24 cellular contexts compared by ENCODE assay signal in genomic region chr5:150108711-150109605, GRCh38. TPM values are rescaled to one million over a fixed set of nuclear protein-coding genes. Genes with fewer than 3 reads are reported as not detected.
DNase-seq lines count a peak whose midpoint lies in the region; ATAC-seq, FAIRE-seq and TF ChIP-seq lines count a peak whose summit lies in the region.
"Had no signal": no experiment of that assay in that cellular context is flagged by ENCODE, and none has a peak within 500 bp of the region (broad histone marks: within the 10 kb centered on the region; RNA-seq: fewer than 3 reads in every experiment).

No MANE protein-coding gene starts in this region.

- TF ChIP-seq EP300 in stomach (IDR thresholded peaks at IDR 0.05) = no peak

- H3K9me3 ChIP-seq in SK-N-MC (ENCODE audit: low read depth, low read length) (no peaks in the 10 kb centered on the region), kidney (ENCODE audit: control insufficient read depth in 1 of 2, low read length in 2 of 2) (no peaks in the 10 kb centered on the region), stomach (no peaks in the 10 kb centered on the region)
- H3K9me3 ChIP-seq: gastrocnemius medialis, left lung had no signal

- WGBS in stomach, 5 donors = 78 to 92% (median 89%) methylated on average over 11 to 12 of the region's 12 CpGs

- FAIRE-seq in kidney (lab: Jason Lieb, UNC) = no peak
- FAIRE-seq: astrocyte, GM18507, H54 had no signal

- TF ChIP-seq CTCF in kidney (IDR thresholded peaks at IDR 0.05; ENCODE audit: borderline replicate concordance, extremely low read depth, insufficient read depth) (no peak), stomach (IDR thresholded peaks at IDR 0.05) (no peak)

- DNase-seq in NCI-H446 (lab: John Stamatoyannopoulos, UW) (peak; percentile 5 to 25), NCI-H446 treated with DMSO at 0.1 percent for 48 hours (lab: John Stamatoyannopoulos, UW) (no peak), SK-N-MC (ENCODE audit: low read depth, low spot score) (no peak), kidney (peak; percentile 56), stomach (peak; percentile 8), NCI-H1092 (lab: John Stamatoyannopoulos, UW) (no peak), left lobe of liver (ENCODE audit: low spot score) (no peak)
- DNase-seq: 8988T; activated CD4-positive, alpha-beta T cell treated with anti-CD3 and anti-CD28 coated beads for 48 hours; activated naive CD4-positive, alpha-beta T cell treated with anti-CD3 and anti-CD28 coated beads for 36 hours; CD4-positive, CD25-positive, alpha-beta regulatory T cell; DMS79 treated with DMSO at 0.1 percent for 48 hours; gastrocnemius medialis; left lung; naive B cell; NCI-H187 treated with DMSO at 0.1 percent for 48 hours; NCI-H345; stimulated activated CD8-positive, alpha-beta memory T cell treated with anti-CD3 and anti-CD28 coated beads, Interleukin-4, amount 100 ng/mL, for 48 hours had no signal

- H3K4me3 ChIP-seq in SK-N-MC (peak overlapping the region; percentile 9; the same call in 1 of the 2 replicates), kidney (ENCODE audit: low read length in 2 of 2) (no peak overlapping the region), stomach (no peak overlapping the region)
- H3K4me3 ChIP-seq: gastrocnemius medialis, left lung had no signal

- no peak for TF ChIP-seq POLR2A in stomach (IDR thresholded peaks at IDR 0.05)

- ATAC-seq in HG02623 (IDR thresholded peaks at IDR 0.05; ENCODE audit: unreplicated experiment) = no peak
- ATAC-seq in left lobe of liver = no peak
- ATAC-seq: gastrocnemius medialis, left lung had no signal

- H3K4me1 ChIP-seq in kidney (ENCODE audit: control insufficient read depth in 1 of 2, insufficient read depth in 1 of 2, low read depth in 1 of 2, low read length in 2 of 2) = peaks cover 0 to 4% of the 10 kb centered on the region in 2 donors
- peaks cover 0 to 16% (median 7%) of the 10 kb centered on the region in 4 donors for H3K4me1 ChIP-seq in stomach
- H3K4me1 ChIP-seq: gastrocnemius medialis had no signal

- no peaks in the 10 kb centered on the region for H3K27me3 ChIP-seq in stomach
- H3K27me3 ChIP-seq: gastrocnemius medialis, left lung had no signal

- intact Hi-C loops in kidney (cut with DNase I) (no loop called here), stomach (cut with DNase I; ENCODE audit: low total_unique reads) (no loop called here)

- H3K9ac ChIP-seq in SK-N-MC (ENCODE audit: insufficient read length) = peak overlapping the region; percentile 50
- no peak overlapping the region for H3K9ac ChIP-seq in kidney (ENCODE audit: low read length in 2 of 2)

- H3K36me3 ChIP-seq in SK-N-MC (ENCODE audit: insufficient read depth, low read length) (no peaks in the 10 kb centered on the region), kidney (ENCODE audit: control insufficient read depth in 1 of 2, insufficient read depth in 2 of 2, low read length in 2 of 2) (no peaks in the 10 kb centered on the region), stomach (no peaks in the 10 kb centered on the region)
- H3K36me3 ChIP-seq: gastrocnemius medialis, left lung had no signal

- H3K27ac ChIP-seq in SK-N-MC (peak overlapping the region; percentile 93), kidney (ENCODE audit: low read depth in 2 of 2, low read length in 2 of 2) (no peak overlapping the region), stomach (no peak overlapping the region)
- H3K27ac ChIP-seq: gastrocnemius medialis, RWPE1 had no signal

RNA-seq across cellular contexts. Expression of gene CSF1R, which starts 22.6 kb away (rescaled TPM):
- total RNA-seq in kidney (55.8 TPM), stomach (100 to 1,000 TPM in 1 of 5 donors, 10 to 100 TPM in 4; 17.8 to 235 (median 34.9) TPM), left lobe of liver (15.2 TPM)
- polyA plus RNA-seq in kidney (ENCODE audit: insufficient read depth, low read depth, low replicate concordance) (7.5 TPM), stomach (10 to 100 TPM in 1 of 3 donors, 1 to 10 TPM in 2; 3.0 to 10.2 (median 8.5) TPM)
- total RNA-seq: CD4-positive, CD25-positive, alpha-beta regulatory T cell had no signal

RNA-seq across cellular contexts. Expression of gene PDGFRB, which starts 46.7 kb away (rescaled TPM):
- 104 TPM for total RNA-seq in kidney
- 50.4 TPM for polyA plus RNA-seq in kidney (ENCODE audit: insufficient read depth, low read depth, low replicate concordance)
- 10 to 100 TPM; 16.5 to 71.2 (median 53.1) TPM for total RNA-seq in stomach
- polyA plus RNA-seq in stomach = 1 to 10 TPM; 4.7 to 9.1 (median 6.9) TPM
- total RNA-seq in left lobe of liver = 12.8 TPM
- total RNA-seq: CD4-positive, CD25-positive, alpha-beta regulatory T cell had no signal

RNA-seq across cellular contexts. Expression of gene CDX1, which starts 57.6 kb away (rescaled TPM):
- total RNA-seq in kidney (not detected), stomach (100 to 1,000 TPM in 1 of 5 donors, 1 to 10 TPM in 1, not detected in 3; 2.0 to 472 TPM), left lobe of liver (0.15 TPM)
- polyA plus RNA-seq in kidney (ENCODE audit: insufficient read depth, low read depth, low replicate concordance) (0.39 TPM), stomach (under 1 TPM in 1 of 3 donors, not detected in 2; 0.31 TPM)
- total RNA-seq: activated naive CD4-positive, alpha-beta T cell treated with anti-CD3 and anti-CD28 coated beads for 36 hours; astrocyte; CD4-positive, CD25-positive, alpha-beta regulatory T cell; skeletal muscle tissue had no signal
- polyA plus RNA-seq: CD4-positive, CD25-positive, alpha-beta regulatory T cell had no signal

Comparison
In these comparisons a context has a peak if more than half of its experiments do, and no peak if none do; other contexts are left out.
1. DNase-seq: peak in NCI-H446 (2 of 2), kidney (single experiment) and stomach (single experiment); none in NCI-H446 treated with DMSO at 0.1 percent for 48 hours (single experiment), SK-N-MC (single experiment), NCI-H1092 (single experiment) and left lobe of liver (single experiment).